ENCODE assay signal across 8 cellular contexts in the genomic region with DNA sequence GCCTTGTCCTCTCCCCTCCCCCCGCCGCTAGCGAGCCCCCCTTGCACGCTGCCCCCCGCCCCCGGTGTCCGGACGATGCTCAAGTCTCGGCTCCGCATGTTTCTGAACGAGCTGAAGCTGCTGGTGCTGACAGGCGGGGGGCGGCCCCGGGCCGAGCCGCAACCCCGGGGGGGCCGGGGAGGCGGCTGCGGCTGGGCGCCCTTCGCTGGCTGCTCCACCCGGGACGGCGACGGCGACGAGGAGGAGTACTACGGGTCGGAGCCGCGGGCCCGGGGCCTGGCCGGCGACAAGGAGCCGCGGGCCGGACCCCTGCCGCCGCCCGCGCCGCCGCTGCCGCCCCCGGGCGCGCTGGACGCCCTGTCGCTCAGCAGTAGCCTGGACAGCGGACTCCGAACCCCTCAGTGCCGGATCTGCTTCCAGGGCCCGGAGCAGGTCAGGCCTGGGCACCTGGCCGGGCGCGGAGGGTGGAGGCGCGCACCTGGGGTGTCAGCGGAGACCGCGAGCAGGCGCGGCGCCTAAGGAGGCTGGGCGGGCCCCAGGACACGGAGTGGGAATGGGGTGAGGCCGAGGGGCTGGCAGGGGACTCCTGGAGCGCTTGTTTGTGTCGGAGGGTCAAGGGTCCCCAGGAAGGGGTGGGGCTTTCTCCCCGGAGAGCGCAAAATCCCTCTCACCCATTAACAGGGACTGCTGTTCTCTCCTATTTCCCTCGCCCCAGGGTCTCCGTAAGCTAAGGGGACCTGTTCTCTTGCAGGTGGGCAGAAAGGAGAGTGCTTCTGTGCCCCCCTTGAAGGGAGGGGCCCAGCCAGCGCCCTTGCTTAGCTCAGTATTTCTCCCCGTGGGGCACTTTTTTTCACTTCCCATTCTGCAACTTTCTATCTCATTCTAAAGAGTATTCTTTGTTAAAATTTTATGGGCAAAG. TPM values are rescaled to one million over a fixed set of nuclear protein-coding genes. Genes with fewer than 3 reads are reported as not detected.
DNase-seq lines count a peak whose midpoint lies in the region; ATAC-seq, FAIRE-seq and TF ChIP-seq lines count a peak whose summit lies in the region.

No MANE protein-coding gene starts in this region.

- no peak overlapping the region; the same call in 1 of the 2 replicates for H2AFZ ChIP-seq in OCI-LY7 (ENCODE audit: low read length)
- peak overlapping the region; percentile 6; the same call in 1 of the 2 replicates for H2AFZ ChIP-seq in GM12878 (ENCODE audit: control insufficient read depth, low read depth, low read length)

- WGBS in GM12878 (ENCODE audit: insufficient coverage, insufficient replicate concordance, low lambda C conversion rate, missing lambda C conversion rate), result 4% methylated on average over 35 of the region's 76 CpGs
- 1 to 3% (median 1%) methylated on average over 21 to 76 of the region's 76 CpGs for WGBS in stomach, 5 donors

- peaks cover 37% of the 10 kb centered on the region for H3K4me1 ChIP-seq in OCI-LY7 (ENCODE audit: insufficient read depth, low read length, poor library complexity, severe bottlenecking)
- H3K4me1 ChIP-seq in GM12878 (ENCODE audit: control insufficient read depth, insufficient read depth, low read length), result peaks cover 26% of the 10 kb centered on the region
- H3K4me1 ChIP-seq in stomach, result peaks cover 25 to 48% (median 44%) of the 10 kb centered on the region in 4 donors

- POLR2A ChIA-PET in OCI-LY7 (lab: Charles Lee), result interaction anchor here (0.6 to 1.4 kb wide), 6 partner anchors 10 to 454 kb away, joined by 3 to 5 read pairs (median 4); partner anchors contain the start of genes CTDSP2, EEF1AKMT3 and METTL1
- POLR2A ChIA-PET in GM12878 (lab: Charles Lee), result interaction anchor here (1.0 to 2.5 kb wide), 7 partner anchors 8 to 28 kb away, joined by 3 to 19 read pairs (median 5); partner anchors contain the start of genes EEF1AKMT3, METTL1 and TSPAN31

- RAD21 ChIA-PET in GM12878 (lab: Charles Lee; ENCODE audit: unreplicated experiment), result interaction anchor here (0.6 to 2.0 kb wide), 7 partner anchors 11 to 186 kb away, joined by 3 to 13 read pairs (median 6); partner anchors contain the start of genes ATP23, EEF1AKMT3, METTL1 and TSPAN31

- H3K9me3 ChIP-seq in OCI-LY7 (ENCODE audit: low read length) (no peaks in the 10 kb centered on the region), GM12878 (replicated peaks; ENCODE audit: control insufficient read depth, insufficient read depth, low read length) (no peaks in the 10 kb centered on the region; the same call in 2 of the 3 replicates), stomach (no peaks in the 10 kb centered on the region)

- peak overlapping the region; percentile 87 for H3K4me3 ChIP-seq in OCI-LY7 (ENCODE audit: low read depth, low read length, poor library complexity, severe bottlenecking)
- peak overlapping the region; percentile 85 for H3K4me3 ChIP-seq in GM12878
- H3K4me3 ChIP-seq in stomach, result peak overlapping the region; percentile 66 to 88 (median 78)

- no peak for TF ChIP-seq RAD21 in GM12878 (IDR thresholded peaks at IDR 0.05; ENCODE audit: insufficient read depth, low read depth, low read length)

- peak overlapping the region; percentile 60 for H3K9ac ChIP-seq in GM12878 (ENCODE audit: control insufficient read depth, insufficient read depth, low read length)

- SMC1A ChIA-PET in GM12878 (lab: Charles Lee; ENCODE audit: uncharacterized antibody, unreplicated experiment), result interaction anchor here (1.0 to 1.9 kb wide), 11 partner anchors 11 to 150 kb away, joined by 3 to 14 read pairs (median 4); partner anchors contain the start of genes CYP27B1, EEF1AKMT3, METTL1 and TSFM

- H3K27me3 ChIP-seq in GM12878 (replicated peaks in 1 of 2; ENCODE audit: control insufficient read depth in 2 of 2, insufficient read depth in 2 of 2, low read length in 1 of 2) (no peaks in the 10 kb centered on the region), stomach (peaks cover 0 to 4% (median 0%) of the 10 kb centered on the region in 3 donors)

- FAIRE-seq in GM12878 (lab: Jason Lieb, UNC) (no peak), RCC 7860 (lab: Jason Lieb, UNC) (no peak)

- BruUV-seq in OCI-LY7 (replicated peaks; lab: Mats Ljungman, UMichigan) (no TSS peak), GM12878 (replicated peaks; lab: Mats Ljungman, UMichigan) (no TSS peak)

- H4K20me1 ChIP-seq in OCI-LY7 (ENCODE audit: insufficient read depth, low read length) (peaks cover 10% of the 10 kb centered on the region; the same call in 1 of the 2 replicates), GM12878 (ENCODE audit: control insufficient read depth, insufficient read depth) (no peaks in the 10 kb centered on the region; the same call in 1 of the 2 replicates)

- H3K9me2 ChIP-seq in OCI-LY7 (ENCODE audit: insufficient read depth, low read length), result no peaks in the 10 kb centered on the region

- ATAC-seq in GM12878 (no peak), HG02938 (IDR thresholded peaks at IDR 0.05; ENCODE audit: unreplicated experiment) (no peak)

- H3K36me3 ChIP-seq in OCI-LY7 (ENCODE audit: insufficient read depth, low read length) (peaks cover 43% of the 10 kb centered on the region), GM12878 (ENCODE audit: control insufficient read depth in 2 of 2, insufficient read depth in 2 of 2, low read length in 1 of 2) (peaks cover 0 to 4% of the 10 kb centered on the region in 2 experiments; a peak in 2 of 4 replicates), stomach (peaks cover 7 to 23% (median 20%) of the 10 kb centered on the region in 4 donors)

- CTCF ChIA-PET in OCI-LY7 (lab: Charles Lee; ENCODE audit: unreplicated experiment), result interaction anchor here (1.0 to 1.4 kb wide), 2 partner anchors 10 to 24 kb away, joined by 3 to 5 read pairs; no protein-coding TSS in a partner anchor
- CTCF ChIA-PET in GM12878 (lab: Yijun Ruan, JAX), result interaction anchor here (0.6 to 4.7 kb wide), 29 partner anchors 7 to 477 kb away, joined by 3 to 62 read pairs (median 5); partner anchors contain the start of genes CYP27B1, EEF1AKMT3, METTL1 and TSFM

- DNase-seq in GM13977 (ENCODE audit: low spot score), result peak; percentile 70
- peak; percentile 49 for DNase-seq in OCI-LY7 (ENCODE audit: low spot score)
- DNase-seq in GM12878 (ENCODE audit: low read depth, low spot score), result no peak
- DNase-seq in kidney tubule cell (ENCODE audit: low spot score), result peak; percentile 38
- peak; percentile 67 for DNase-seq in stomach
- no peak for DNase-seq in KBM-7
- DNase-seq in RCC 7860 (ENCODE audit: low spot score), result no peak

- H3K27ac ChIP-seq in OCI-LY7 (ENCODE audit: low read depth, low read length, poor library complexity, severe bottlenecking) (peak overlapping the region; percentile 75), GM12878 (ENCODE audit: control insufficient read depth, insufficient read depth) (peak overlapping the region; percentile 43; the same call in 1 of the 2 replicates), stomach (peak overlapping the region; percentile 70 to 83 (median 80))

- TF ChIP-seq CTCF in GM13977 (IDR thresholded peaks at IDR 0.05; ENCODE audit: extremely low read depth, insufficient read depth, missing control alignments), result no peak
- TF ChIP-seq CTCF in OCI-LY7 (conservative IDR thresholded peaks at IDR 0.05; ENCODE audit: low read length), result no peak
- TF ChIP-seq CTCF in GM12878 (IDR thresholded peaks at IDR 0.05 in 2 of 3, conservative IDR thresholded peaks at IDR 0.05 in 1 of 3; ENCODE audit: control insufficient read depth in 2 of 3, extremely low read depth in 1 of 3, insufficient read depth in 1 of 3, low read depth in 3 of 3, low read length in 3 of 3), result no peak
- TF ChIP-seq CTCF in stomach (IDR thresholded peaks at IDR 0.05), result no peak

- in situ Hi-C loops in GM13977 (cut with MboI; ENCODE audit: low pct_unique_long_range_greater_than_20kb, low sequenced_read_pairs, unreplicated experiment) (no loop called here), GM12878 (cut with MboI) (no loop called here), KBM-7 (cut with MboI; ENCODE audit: low pct_unique_long_range_greater_than_20kb, low sequenced_read_pairs) (no loop called here)

- TF ChIP-seq POLR2A in GM12878 (IDR thresholded peaks at IDR 0.05; ENCODE audit: low read depth, low read length) (no peak), stomach (IDR thresholded peaks at IDR 0.05) (no peak)

- H3K4me2 ChIP-seq in OCI-LY7 (ENCODE audit: low read length), result peak overlapping the region; percentile 84
- peak overlapping the region; percentile 58 for H3K4me2 ChIP-seq in GM12878 (ENCODE audit: control insufficient read depth, insufficient read depth)

- H3K79me2 ChIP-seq in OCI-LY7 (ENCODE audit: insufficient read depth, low read depth, low read length), result peaks cover 21% of the 10 kb centered on the region
- H3K79me2 ChIP-seq in GM12878 (ENCODE audit: control insufficient read depth, insufficient read depth, low read length), result peaks cover 15% of the 10 kb centered on the region

- intact Hi-C loops in OCI-LY7 (cut with micrococcal nuclease; ENCODE audit: unreplicated experiment), result loop anchor here (2.0 kb wide), 1 partner anchor 143 kb away; no protein-coding TSS in a partner anchor
- intact Hi-C loops in GM12878 (cut with micrococcal nuclease; ENCODE audit: unreplicated experiment), result loop anchor here (1.0 to 10.0 kb wide), 4 partner anchors 17 to 281 kb away; partner anchors contain the start of genes ARHGAP9, EEF1AKMT3 and METTL1
- intact Hi-C loops in stomach (cut with DNase I; ENCODE audit: low total_unique reads), result no loop called here

- TF ChIP-seq EP300 in GM12878 (IDR thresholded peaks at IDR 0.05; ENCODE audit: borderline replicate concordance in 1 of 2, control insufficient read depth in 1 of 2, low read depth in 2 of 2, low read length in 2 of 2) (no peak), stomach (IDR thresholded peaks at IDR 0.05) (no peak)

RNA-seq across cellular contexts. Expression of gene MARCHF9, which starts 0.8 kb away (rescaled TPM):
- 29.3 and 29.4 TPM in 2 replicates for total RNA-seq in OCI-LY7 (2014; rRNA removed; shearing (Covaris generic))
- total RNA-seq in OCI-LY7 (2022) (46.2 and 47.7 TPM in 2 replicates), GM12878 (2014; rRNA removed) (15.6 and 17.6 TPM in 2 replicates), GM12878 (2014; rRNA removed; fragmentation: Illumina TruSeq; extraction: Trizol) (10.3 and 10.4 TPM in 2 replicates), GM12878 (2021) (25.5 and 26.7 TPM in 2 replicates), stomach (10 to 100 TPM in 1 of 5 donors, 1 to 10 TPM in 4; 1.0 to 14.7 (median 8.7) TPM)
- 20.5 and 20.9 TPM in 2 replicates for total RNA-seq in GM12878 (2013; cell fraction: nucleolus; rRNA removed)
- polyA plus RNA-seq in GM12878 (2011; ENCODE audit: low read depth), result 7.7 TPM
- polyA plus RNA-seq in GM12878 (2011; rRNA removed) (11.1 and 16.6 TPM in 2 replicates), GM12878 (2014; fragmentation: Illumina TruSeq; extraction: Trizol) (17.9 and 20.6 TPM in 2 replicates), GM12878 (2014; fragmentation: Nextera tagmentation; extraction: Ambion mirVana) (1 to 10 TPM; 2.4 to 5.1 TPM), GM12878 (2014; rRNA removed) (29.3 and 32.3 TPM in 2 replicates), GM12878 (2016; fragmentation: Nextera tagmentation; extraction: Ambion mirVana) (1 to 10 TPM; 3.3 to 4.0 TPM), stomach (10 to 100 TPM in 2 of 3 donors, 1 to 10 TPM in 1; 7.0 to 16.0 (median 14.7) TPM)
- polyA plus RNA-seq in GM12878 (2011; cell fraction: cytosol; rRNA removed), result 20.0 and 26.5 TPM in 2 replicates
- polyA plus RNA-seq in GM12878 (2011; cell fraction: nucleus; rRNA removed), result 36.0 and 36.4 TPM in 2 replicates
- polyA plus RNA-seq in GM12878 (2012), result 18.9 and 20.4 TPM in 2 replicates
- polyA minus RNA-seq in GM12878 (2011; rRNA and poly(A)+ RNA removed), result 17.7 and 24.6 TPM in 2 replicates
- polyA minus RNA-seq in GM12878 (2011; cell fraction: cytosol; rRNA and poly(A)+ RNA removed), result 4.9 and 6.8 TPM in 2 replicates
- polyA minus RNA-seq in GM12878 (2011; cell fraction: nucleus; rRNA and poly(A)+ RNA removed), result 7.3 and 12.1 TPM in 2 replicates

RNA-seq across cellular contexts. Expression of gene CDK4, which starts 3.6 kb away (rescaled TPM):
- 272 and 280 TPM in 2 replicates for total RNA-seq in OCI-LY7 (2014; rRNA removed; shearing (Covaris generic))
- total RNA-seq in OCI-LY7 (2022) (172 and 192 TPM in 2 replicates), GM12878 (2014; rRNA removed) (201 and 202 TPM in 2 replicates), GM12878 (2014; rRNA removed; fragmentation: Illumina TruSeq; extraction: Trizol) (116 and 120 TPM in 2 replicates), GM12878 (2021) (189 TPM in 2 replicates), stomach (100 to 1,000 TPM in 2 of 5 donors, 10 to 100 TPM in 3; 26.3 to 113 (median 39.1) TPM)
- 35.5 and 41.8 TPM in 2 replicates for total RNA-seq in GM12878 (2013; cell fraction: nucleolus; rRNA removed)
- 74.3 TPM for polyA plus RNA-seq in GM12878 (2011; ENCODE audit: low read depth)
- polyA plus RNA-seq in GM12878 (2011; rRNA removed) (155 and 251 TPM in 2 replicates), GM12878 (2014; fragmentation: Illumina TruSeq; extraction: Trizol) (213 and 240 TPM in 2 replicates), GM12878 (2014; fragmentation: Nextera tagmentation; extraction: Ambion mirVana) (10 to 100 TPM; 26.1 to 45.7 TPM), GM12878 (2014; rRNA removed) (237 and 311 TPM in 2 replicates), GM12878 (2016; fragmentation: Nextera tagmentation; extraction: Ambion mirVana) (100 to 1,000 TPM; 344 to 385 TPM), stomach (10 to 100 TPM; 43.7 to 70.7 (median 57.3) TPM)
- polyA plus RNA-seq in GM12878 (2011; cell fraction: cytosol; rRNA removed), result 241 and 318 TPM in 2 replicates
- polyA plus RNA-seq in GM12878 (2011; cell fraction: nucleus; rRNA removed), result 132 and 140 TPM in 2 replicates
- 98.0 and 98.2 TPM in 2 replicates for polyA plus RNA-seq in GM12878 (2012)
- polyA minus RNA-seq in GM12878 (2011; rRNA and poly(A)+ RNA removed), result 134 and 149 TPM in 2 replicates
- polyA minus RNA-seq in GM12878 (2011; cell fraction: cytosol; rRNA and poly(A)+ RNA removed), result 49.7 and 57.6 TPM in 2 replicates
- polyA minus RNA-seq in GM12878 (2011; cell fraction: nucleus; rRNA and poly(A)+ RNA removed), result 32.0 and 54.1 TPM in 2 replicates

RNA-seq across cellular contexts. Expression of gene TSPAN31, which starts 10.9 kb away (rescaled TPM):
- 0.80 and 2.4 TPM in 2 replicates for total RNA-seq in OCI-LY7 (2014; rRNA removed; shearing (Covaris generic))
- total RNA-seq in OCI-LY7 (2022) (6.3 and 6.4 TPM in 2 replicates), GM12878 (2014; rRNA removed) (24.8 and 32.7 TPM in 2 replicates), GM12878 (2014; rRNA removed; fragmentation: Illumina TruSeq; extraction: Trizol) (18.8 and 21.7 TPM in 2 replicates), GM12878 (2021) (11.8 and 13.8 TPM in 2 replicates), stomach (10 to 100 TPM; 10.1 to 46.8 (median 20.4) TPM)
- total RNA-seq in GM12878 (2013; cell fraction: nucleolus; rRNA removed), result 28.1 and 28.4 TPM in 2 replicates
- polyA plus RNA-seq in GM12878 (2011; ENCODE audit: low read depth), result 16.0 TPM
- polyA plus RNA-seq in GM12878 (2011; rRNA removed) (32.2 and 40.4 TPM in 2 replicates), GM12878 (2014; fragmentation: Illumina TruSeq; extraction: Trizol) (24.7 and 27.0 TPM in 2 replicates), GM12878 (2014; fragmentation: Nextera tagmentation; extraction: Ambion mirVana) (10 to 100 TPM; 23.4 to 25.1 TPM), GM12878 (2014; rRNA removed) (19.0 and 20.8 TPM in 2 replicates), GM12878 (2016; fragmentation: Nextera tagmentation; extraction: Ambion mirVana) (10 to 100 TPM; 27.7 to 30.0 TPM), stomach (10 to 100 TPM; 14.7 to 27.5 (median 18.4) TPM)
- 23.1 and 29.6 TPM in 2 replicates for polyA plus RNA-seq in GM12878 (2011; cell fraction: cytosol; rRNA removed)
- 16.6 and 19.0 TPM in 2 replicates for polyA plus RNA-seq in GM12878 (2011; cell fraction: nucleus; rRNA removed)
- 27.7 and 28.4 TPM in 2 replicates for polyA plus RNA-seq in GM12878 (2012)
- 24.3 and 40.1 TPM in 2 replicates for polyA minus RNA-seq in GM12878 (2011; rRNA and poly(A)+ RNA removed)
- 8.2 and 9.2 TPM in 2 replicates for polyA minus RNA-seq in GM12878 (2011; cell fraction: cytosol; rRNA and poly(A)+ RNA removed)
- 10.5 and 15.4 TPM in 2 replicates for polyA minus RNA-seq in GM12878 (2011; cell fraction: nucleus; rRNA and poly(A)+ RNA removed)

RNA-seq across cellular contexts. Expression of gene CYP27B1, which starts 11.2 kb away (rescaled TPM):
- total RNA-seq in OCI-LY7 (2014; rRNA removed; shearing (Covaris generic)), result 6.5 and 7.1 TPM in 2 replicates
- total RNA-seq in OCI-LY7 (2022), result 6.6 and 6.9 TPM in 2 replicates
- total RNA-seq in GM12878 (2013; cell fraction: nucleolus; rRNA removed), result 3.3 and 4.2 TPM in 2 replicates
- 0.79 and 0.87 TPM in 2 replicates for total RNA-seq in GM12878 (2014; rRNA removed)
- 0.41 and 0.72 TPM in 2 replicates for total RNA-seq in GM12878 (2014; rRNA removed; fragmentation: Illumina TruSeq; extraction: Trizol)
- total RNA-seq in GM12878 (2021), result 1.0 and 2.7 TPM in 2 replicates
- polyA plus RNA-seq in GM12878 (2011; ENCODE audit: low read depth), result 0.47 TPM
- polyA plus RNA-seq in GM12878 (2011; rRNA removed), result 1.8 and 2.0 TPM in 2 replicates
- polyA plus RNA-seq in GM12878 (2011; cell fraction: cytosol; rRNA removed), result 1.4 and 2.9 TPM in 2 replicates
- 18.3 and 22.8 TPM in 2 replicates for polyA plus RNA-seq in GM12878 (2011; cell fraction: nucleus; rRNA removed)
- 1.2 TPM in 2 replicates for polyA plus RNA-seq in GM12878 (2012)
- 0.57 and 1.2 TPM in 2 replicates for polyA plus RNA-seq in GM12878 (2014; fragmentation: Illumina TruSeq; extraction: Trizol)
- under 1 TPM; 0.10 to 0.35 TPM for polyA plus RNA-seq in GM12878 (2014; fragmentation: Nextera tagmentation; extraction: Ambion mirVana)
- 1.8 and 1.9 TPM in 2 replicates for polyA plus RNA-seq in GM12878 (2014; rRNA removed)
- polyA plus RNA-seq in GM12878 (2016; fragmentation: Nextera tagmentation; extraction: Ambion mirVana), result 1 to 10 TPM in 1 of 2 experiments, under 1 TPM in 1; 0.95 to 1.3 TPM
- polyA minus RNA-seq in GM12878 (2011; rRNA and poly(A)+ RNA removed), result 0.44 and 1.5 TPM in 2 replicates
- polyA minus RNA-seq in GM12878 (2011; cell fraction: cytosol; rRNA and poly(A)+ RNA removed), result 1.9 and 2.1 TPM in 2 replicates
- 5.1 and 7.7 TPM in 2 replicates for polyA minus RNA-seq in GM12878 (2011; cell fraction: nucleus; rRNA and poly(A)+ RNA removed)
- total RNA-seq in stomach, result 1 to 10 TPM in 4 of 5 donors, not detected in 1; 1.0 to 3.1 (median 1.8) TPM
- 1 to 10 TPM in 1 of 3 donors, under 1 TPM in 2; 0.56 to 1.4 (median 0.73) TPM for polyA plus RNA-seq in stomach

RNA-seq across cellular contexts. Expression of gene METTL1, which starts 16.2 kb away (rescaled TPM):
- total RNA-seq in OCI-LY7 (2014; rRNA removed; shearing (Covaris generic)), result 12.5 and 22.2 TPM in 2 replicates
- total RNA-seq in OCI-LY7 (2022) (23.6 and 27.0 TPM in 2 replicates), GM12878 (2014; rRNA removed) (25.5 and 28.2 TPM in 2 replicates), GM12878 (2014; rRNA removed; fragmentation: Illumina TruSeq; extraction: Trizol) (8.5 and 11.3 TPM in 2 replicates), GM12878 (2021) (29.7 and 32.7 TPM in 2 replicates), stomach (10 to 100 TPM in 3 of 5 donors, 1 to 10 TPM in 2; 4.4 to 37.9 (median 13.2) TPM)
- 15.2 and 15.3 TPM in 2 replicates for total RNA-seq in GM12878 (2013; cell fraction: nucleolus; rRNA removed)
- 12.2 TPM for polyA plus RNA-seq in GM12878 (2011; ENCODE audit: low read depth)
- polyA plus RNA-seq in GM12878 (2011; rRNA removed) (19.4 and 31.4 TPM in 2 replicates), GM12878 (2014; fragmentation: Illumina TruSeq; extraction: Trizol) (26.7 and 29.7 TPM in 2 replicates), GM12878 (2014; fragmentation: Nextera tagmentation; extraction: Ambion mirVana) (10 to 100 TPM; 38.5 to 41.9 TPM), GM12878 (2014; rRNA removed) (28.6 and 33.0 TPM in 2 replicates), GM12878 (2016; fragmentation: Nextera tagmentation; extraction: Ambion mirVana) (10 to 100 TPM; 40.1 to 44.3 TPM), stomach (10 to 100 TPM; 13.7 to 24.7 (median 20.2) TPM)
- polyA plus RNA-seq in GM12878 (2011; cell fraction: cytosol; rRNA removed), result 30.7 and 32.1 TPM in 2 replicates
- polyA plus RNA-seq in GM12878 (2011; cell fraction: nucleus; rRNA removed), result 36.5 and 42.1 TPM in 2 replicates
- polyA plus RNA-seq in GM12878 (2012), result 19.6 and 25.1 TPM in 2 replicates
- polyA minus RNA-seq in GM12878 (2011; rRNA and poly(A)+ RNA removed), result 18.3 and 41.9 TPM in 2 replicates
- 12.8 and 18.4 TPM in 2 replicates for polyA minus RNA-seq in GM12878 (2011; cell fraction: cytosol; rRNA and poly(A)+ RNA removed)
- 17.0 and 31.7 TPM in 2 replicates for polyA minus RNA-seq in GM12878 (2011; cell fraction: nucleus; rRNA and poly(A)+ RNA removed)

Comparison
In these comparisons a context has a peak if more than half of its experiments do, and no peak if none do; other contexts are left out.
1. DNase-seq: peak in GM13977 (single experiment), OCI-LY7 (single experiment), kidney tubule cell (single experiment) and stomach (single experiment); none in GM12878 (single experiment), KBM-7 (single experiment) and RCC 7860 (single experiment).
2. Peak in every context shown above with its lines, with median percentiles within 50 percentile points of each other: H3K27ac ChIP-seq and H3K4me3 ChIP-seq.